Comparison of ENCODE assay signal across 12 cellular contexts in the genomic region with DNA sequence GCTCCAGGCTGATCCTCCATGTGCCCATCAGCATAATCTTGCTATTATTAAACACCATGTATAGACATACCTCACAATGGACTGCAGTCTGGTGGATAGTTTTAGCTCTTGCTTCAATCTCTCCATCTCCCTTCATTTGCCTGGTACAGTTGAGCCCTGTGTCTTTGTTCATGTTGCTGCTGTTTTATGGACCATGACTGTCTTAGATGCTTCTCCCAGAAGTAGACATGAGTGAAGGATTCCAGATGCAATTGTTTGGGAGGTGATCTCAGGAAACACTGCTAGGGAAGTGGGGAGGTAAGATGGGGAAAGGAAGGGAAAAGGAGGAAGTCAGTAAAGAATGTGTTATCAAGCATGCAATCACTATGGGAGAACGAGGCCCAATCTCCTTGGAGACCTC. TPM values are rescaled to one million over a fixed set of nuclear protein-coding genes. Genes with fewer than 3 reads are reported as not detected.
DNase-seq lines count a peak whose midpoint lies in the region; ATAC-seq and TF ChIP-seq lines count a peak whose summit lies in the region.
"Had no signal": no experiment of that assay in that cellular context is flagged by ENCODE, and none has a peak within 500 bp of the region (broad histone marks: within the 10 kb centered on the region; RNA-seq: fewer than 3 reads in every experiment).

No MANE protein-coding gene starts in this region.

- H3K36me3 ChIP-seq in HEK293 (ENCODE audit: control insufficient read depth in 2 of 2, insufficient read depth in 1 of 2, low read length in 2 of 2) (no peaks in the 10 kb centered on the region), sigmoid colon (no peaks in the 10 kb centered on the region)
- H3K36me3 ChIP-seq: BE2C had no signal

- TF ChIP-seq CTCF in HEK293 (tag by site-specific recombination; IDR thresholded peaks at IDR 0.05) (no peak), VCaP (conservative IDR thresholded peaks at IDR 0.05) (no peak), sigmoid colon (IDR thresholded peaks at IDR 0.05) (no peak), coronary artery (IDR thresholded peaks at IDR 0.05) (no peak)

- no peak for ATAC-seq in left cardiac atrium
- ATAC-seq: A549, HepG2 had no signal

- DNase-seq in kidney glomerular epithelial cell (lab: John Stamatoyannopoulos, UW) = peak; percentile 39
- DNase-seq in sigmoid colon = no peak
- DNase-seq in left cardiac atrium = no peak
- no peak for DNase-seq in coronary artery (ENCODE audit: low spot score)
- DNase-seq: BE2C; Caco-2; CD8-positive, alpha-beta memory T cell; GM23248 had no signal

- no peaks in the 10 kb centered on the region; the same call in 1 of the 2 replicates for H3K4me1 ChIP-seq in HEK293 (ENCODE audit: control insufficient read depth, insufficient read depth, low read length)
- H3K4me1 ChIP-seq in sigmoid colon = peaks cover 0 to 19% (median 8%) of the 10 kb centered on the region in 4 donors
- H3K4me1 ChIP-seq: A549, BE2C had no signal

- H3K9me3 ChIP-seq in HEK293 (ENCODE audit: control insufficient read depth, insufficient read depth, low read depth, low read length) (no peaks in the 10 kb centered on the region), sigmoid colon (no peaks in the 10 kb centered on the region)
- H3K9me3 ChIP-seq: A549, BE2C, Caco-2 had no signal

- 65 to 79% methylated on average over 1 of the region's 1 CpG for WGBS in sigmoid colon, 2 donors

- H3K4me3 ChIP-seq in HEK293 (ENCODE audit: low read depth, low read length) (no peak overlapping the region), sigmoid colon (no peak overlapping the region), coronary artery (no peak overlapping the region)
- H3K4me3 ChIP-seq: A549, GM23248 had no signal

- POLR2A ChIA-PET in HEK293 (lab: Yijun Ruan, JAX) = interaction anchor here (1.2 kb wide), 1 partner anchor 36 kb away, joined by 3 read pairs; a partner anchor contains a TSS

- H3K27ac ChIP-seq in HEK293 (ENCODE audit: extremely low read depth, low read depth, low read length) (no peak overlapping the region), VCaP (peak overlapping the region; percentile 6), sigmoid colon (peak overlapping the region in 1 of 4 donors; percentile 57), coronary artery (no peak overlapping the region)
- H3K27ac ChIP-seq: A549, GM23248 had no signal

- TF ChIP-seq POLR2A in sigmoid colon (IDR thresholded peaks at IDR 0.05) = no peak

- H3K27me3 ChIP-seq in sigmoid colon = no peaks in the 10 kb centered on the region
- H3K27me3 ChIP-seq: BE2C had no signal

- TF ChIP-seq EP300 in sigmoid colon (IDR thresholded peaks at IDR 0.05) = no peak

- CTCF ChIA-PET in HEK293 (lab: Yijun Ruan, JAX) = no interaction called here

- intact Hi-C loops in sigmoid colon (cut with DNase I) = no loop called here
- intact Hi-C loops in left cardiac atrium (cut with DNase I) = no loop called here

TF ChIP-seq in HEK293, 187 proteins besides CTCF, POLR2A, EP300 and RAD21:
- TF ChIP-seq ZBTB17 (tag by site-specific recombination; IDR thresholded peaks at IDR 0.05) = peak; percentile 47
- no peak for TF ChIP-seq SCRT1 (tag by site-specific recombination; IDR thresholded peaks at IDR 0.05; ENCODE audit: borderline replicate concordance)

RNA-seq across cellular contexts. Expression of a gene that starts 36.3 kb away (rescaled TPM):
- total RNA-seq in sigmoid colon = 100 to 1,000 TPM; 362 to 495 (median 404) TPM
- 100 to 1,000 TPM; 189 to 585 (median 255) TPM for polyA plus RNA-seq in sigmoid colon
- 100 to 1,000 TPM; 169 to 207 TPM for total RNA-seq in left cardiac atrium
